9 cellular contexts compared by ENCODE assay signal in the genomic region with DNA sequence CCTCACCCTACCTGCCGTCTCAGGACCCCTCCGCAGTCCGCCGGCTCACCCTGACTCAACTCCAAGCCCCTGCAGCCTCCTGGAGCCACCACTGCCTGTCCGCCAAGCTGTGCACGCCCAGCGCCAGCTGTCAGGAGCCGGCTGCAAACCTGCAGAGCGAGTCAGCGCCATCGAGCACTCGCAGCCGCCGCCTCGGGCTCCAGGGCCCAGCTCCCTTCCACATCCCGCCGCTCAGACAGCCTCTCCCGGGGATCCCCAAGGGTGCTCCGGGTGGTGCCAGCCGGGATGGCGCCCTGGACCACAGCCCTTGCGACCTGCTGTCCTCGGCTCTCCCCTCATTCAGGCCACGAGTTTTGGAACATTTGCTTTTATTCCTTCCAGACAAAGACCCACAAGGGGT. TPM values are rescaled to one million over a fixed set of nuclear protein-coding genes. Genes with fewer than 3 reads are reported as not detected.
DNase-seq lines count a peak whose midpoint lies in the region; ATAC-seq and TF ChIP-seq lines count a peak whose summit lies in the region.
"Had no signal": no experiment of that assay in that cellular context is flagged by ENCODE, and none has a peak within 500 bp of the region (broad histone marks: within the 10 kb centered on the region; RNA-seq: fewer than 3 reads in every experiment).

No MANE protein-coding gene starts in this region.

- no peak overlapping the region for H3K27ac ChIP-seq in GM23248
- H3K27ac ChIP-seq in SJCRH30: no peak overlapping the region; the same call in 1 of the 2 replicates
- H3K27ac ChIP-seq: epithelial cell of prostate had no signal

- H3K4me1 ChIP-seq in GM23248 (ENCODE audit: insufficient read depth) (peaks cover 16% of the 10 kb centered on the region), SJCRH30 (peaks cover 35% of the 10 kb centered on the region)

- no peak overlapping the region for H3K9ac ChIP-seq in GM23248

- TF ChIP-seq CTCF in kidney epithelial cell (IDR thresholded peaks at IDR 0.05; ENCODE audit: insufficient read depth, low read length, poor library complexity, severe bottlenecking): peak; percentile 1

- in situ Hi-C loops in GM23248 (cut with MboI): loop anchor here (10.0 kb wide), 1 partner anchor 132 kb away; no protein-coding TSS in a partner anchor

- no peaks in the 10 kb centered on the region for H3K9me2 ChIP-seq in GM23248 (ENCODE audit: insufficient read depth)

- WGBS in GM23248 (ENCODE audit: low coverage in 1 of 2, low lambda C conversion rate in 2 of 2, missing lambda C conversion rate in 2 of 2), 2 experiments: 8% methylated on average over 21 to 24 of the region's 24 CpGs

- no peak overlapping the region for H3K27ac Mint-ChIP-seq in T-helper 2 cell treated with Interferon-gamma antibody and Interleukin-4, amounts not matched to agents 5 μg/mL and 100 μg/mL, for 36 hours

- peaks cover 4% of the 10 kb centered on the region for H3K36me3 Mint-ChIP-seq in T-helper 2 cell treated with Interferon-gamma antibody and Interleukin-4, amounts not matched to agents 5 μg/mL and 100 μg/mL, for 36 hours (ENCODE audit: low read depth)

- DNase-seq in A172 (ENCODE audit: low spot score) (peak; percentile 34), GM23248 (peak; percentile 75), SJCRH30 (peak; percentile 88 to 89), kidney epithelial cell (ENCODE audit: low read depth) (no peak), GF-D8 (lab: John Stamatoyannopoulos, UW) (no peak), 8988T (no peak)
- no peak for DNase-seq in T-helper 2 cell treated with Interferon-gamma antibody and Interleukin-4, amounts not matched to agents 5 μg/mL and 100 μg/mL, for 36 hours (ENCODE audit: low spot score)

- H2AFZ ChIP-seq in GM23248: 0 out of 2 replicates have a peak overlapping the region, but pooled peaks have one; percentile 37

- no peaks in the 10 kb centered on the region for H3K27me3 ChIP-seq in GM23248 (replicated peaks; ENCODE audit: insufficient read depth)
- no peaks in the 10 kb centered on the region for H3K27me3 ChIP-seq in SJCRH30
- peaks cover 18% of the 10 kb centered on the region for H3K27me3 ChIP-seq in kidney epithelial cell (ENCODE audit: control insufficient read depth, insufficient read depth, low read length)

- no peaks in the 10 kb centered on the region for H4K20me1 ChIP-seq in GM23248 (ENCODE audit: insufficient read depth)

- H3K4me3 Mint-ChIP-seq in T-helper 2 cell treated with Interferon-gamma antibody and Interleukin-4, amounts not matched to agents 5 μg/mL and 100 μg/mL, for 36 hours: no peak overlapping the region

- peaks cover 17% of the 10 kb centered on the region; the same call in 1 of the 2 replicates for H3F3A ChIP-seq in GM23248 (ENCODE audit: insufficient read depth)

- peaks cover 17% of the 10 kb centered on the region for H3K4me1 Mint-ChIP-seq in T-helper 2 cell treated with Interferon-gamma antibody and Interleukin-4, amounts not matched to agents 5 μg/mL and 100 μg/mL, for 36 hours (ENCODE audit: low read depth)

- no peaks in the 10 kb centered on the region for H3K79me2 ChIP-seq in GM23248 (ENCODE audit: insufficient read depth)

- H3K9me3 ChIP-seq in GM23248 (ENCODE audit: low read depth): no peaks in the 10 kb centered on the region
- no peaks in the 10 kb centered on the region for H3K9me3 ChIP-seq in SJCRH30 (replicated peaks)

- H3K4me3 ChIP-seq in GM23248 (0 out of 2 replicates have a peak overlapping the region, but pooled peaks have one; percentile 30), SJCRH30 (peak overlapping the region; percentile 52), kidney epithelial cell (ENCODE audit: low read depth, low read length) (no peak overlapping the region)

- no peak for ATAC-seq in GM19397 (IDR thresholded peaks at IDR 0.05; ENCODE audit: unreplicated experiment)

- H3K27me3 Mint-ChIP-seq in T-helper 2 cell treated with Interferon-gamma antibody and Interleukin-4, amounts not matched to agents 5 μg/mL and 100 μg/mL, for 36 hours (ENCODE audit: low read depth): peaks cover 33% of the 10 kb centered on the region

- no peaks in the 10 kb centered on the region for H3K36me3 ChIP-seq in GM23248 (ENCODE audit: low read depth)
- no peaks in the 10 kb centered on the region for H3K36me3 ChIP-seq in SJCRH30
- H3K36me3 ChIP-seq in kidney epithelial cell (ENCODE audit: control insufficient read depth, insufficient read depth, low read length): no peaks in the 10 kb centered on the region

- peak overlapping the region; percentile 43 for H3K4me2 ChIP-seq in GM23248 (ENCODE audit: unreplicated experiment)

- H3K9me3 Mint-ChIP-seq in T-helper 2 cell treated with Interferon-gamma antibody and Interleukin-4, amounts not matched to agents 5 μg/mL and 100 μg/mL, for 36 hours: no peaks in the 10 kb centered on the region

RNA-seq across cellular contexts. Expression of a gene that starts 4.2 kb away (rescaled TPM):
- not detected in 2 replicates for total RNA-seq in A172 (2014; rRNA removed; shearing (Covaris generic))
- not detected in 2 replicates for total RNA-seq in GM23248 (2014; rRNA removed; shearing (Covaris generic))
- polyA plus RNA-seq in GM23248 (2016; fragmentation: Nextera tagmentation; extraction: Ambion mirVana): 0.83 and 1.1 TPM in 2 replicates
- 0.73 and 0.75 TPM in 2 replicates for total RNA-seq in SJCRH30 (2014; rRNA removed; shearing (Covaris generic))
- not detected in 2 replicates for total RNA-seq in kidney epithelial cell

RNA-seq across cellular contexts. Expression of a gene that starts 10.4 kb away (rescaled TPM):
- 206 and 210 TPM in 2 replicates for total RNA-seq in A172 (2014; rRNA removed; shearing (Covaris generic))
- total RNA-seq in GM23248 (2014; rRNA removed; shearing (Covaris generic)): 33.8 and 38.8 TPM in 2 replicates
- polyA plus RNA-seq in GM23248 (2016; fragmentation: Nextera tagmentation; extraction: Ambion mirVana): 69.2 and 78.4 TPM in 2 replicates
- total RNA-seq in SJCRH30 (2014; rRNA removed; shearing (Covaris generic)): 612 and 615 TPM in 2 replicates
- total RNA-seq in kidney epithelial cell: 25.9 and 31.3 TPM in 2 replicates

RNA-seq across cellular contexts. Expression of a gene that starts 10.7 kb away (rescaled TPM):
- total RNA-seq in A172 (2014; rRNA removed; shearing (Covaris generic)): 50.0 and 59.2 TPM in 2 replicates
- 88.4 and 100 TPM in 2 replicates for total RNA-seq in GM23248 (2014; rRNA removed; shearing (Covaris generic))
- polyA plus RNA-seq in GM23248 (2016; fragmentation: Nextera tagmentation; extraction: Ambion mirVana): 50.9 and 54.7 TPM in 2 replicates
- total RNA-seq in SJCRH30 (2014; rRNA removed; shearing (Covaris generic)): 17.1 and 18.3 TPM in 2 replicates
- total RNA-seq in kidney epithelial cell: 24.7 and 28.4 TPM in 2 replicates

RNA-seq across cellular contexts. Expression of a gene that starts 31.1 kb away (rescaled TPM):
- total RNA-seq in A172 (2014; rRNA removed; shearing (Covaris generic)): 43.9 and 59.9 TPM in 2 replicates
- total RNA-seq in GM23248 (2014; rRNA removed; shearing (Covaris generic)): 12.4 and 22.9 TPM in 2 replicates
- 57.2 and 57.6 TPM in 2 replicates for polyA plus RNA-seq in GM23248 (2016; fragmentation: Nextera tagmentation; extraction: Ambion mirVana)
- 54.8 and 59.1 TPM in 2 replicates for total RNA-seq in SJCRH30 (2014; rRNA removed; shearing (Covaris generic))
- 46.7 and 48.2 TPM in 2 replicates for total RNA-seq in kidney epithelial cell

RNA-seq across cellular contexts. Expression of a gene that starts 31.2 kb away (rescaled TPM):
- total RNA-seq in A172 (2014; rRNA removed; shearing (Covaris generic)): 3.0 TPM in 1 of 2 replicates, not detected in the other
- 0.76 TPM in 1 of 2 replicates, not detected in the other for total RNA-seq in GM23248 (2014; rRNA removed; shearing (Covaris generic))
- polyA plus RNA-seq in GM23248 (2016; fragmentation: Nextera tagmentation; extraction: Ambion mirVana): 2.4 and 3.6 TPM in 2 replicates
- 0.12 and 0.73 TPM in 2 replicates for total RNA-seq in SJCRH30 (2014; rRNA removed; shearing (Covaris generic))
- not detected in 2 replicates for total RNA-seq in kidney epithelial cell

Comparison
In these comparisons a context has a peak if more than half of its experiments do, and no peak if none do; other contexts are left out.
1. DNase-seq: peak in A172 (single experiment), GM23248 (single experiment) and SJCRH30 (2 of 2); none in kidney epithelial cell (single experiment), T-helper 2 cell treated with Interferon-gamma antibody and Interleukin-4, amounts not matched to agents 5 μg/mL and 100 μg/mL, for 36 hours (single experiment), GF-D8 (single experiment) and 8988T (single experiment).